Comparison of ENCODE assay signal across 8 cellular contexts in the genomic region with DNA sequence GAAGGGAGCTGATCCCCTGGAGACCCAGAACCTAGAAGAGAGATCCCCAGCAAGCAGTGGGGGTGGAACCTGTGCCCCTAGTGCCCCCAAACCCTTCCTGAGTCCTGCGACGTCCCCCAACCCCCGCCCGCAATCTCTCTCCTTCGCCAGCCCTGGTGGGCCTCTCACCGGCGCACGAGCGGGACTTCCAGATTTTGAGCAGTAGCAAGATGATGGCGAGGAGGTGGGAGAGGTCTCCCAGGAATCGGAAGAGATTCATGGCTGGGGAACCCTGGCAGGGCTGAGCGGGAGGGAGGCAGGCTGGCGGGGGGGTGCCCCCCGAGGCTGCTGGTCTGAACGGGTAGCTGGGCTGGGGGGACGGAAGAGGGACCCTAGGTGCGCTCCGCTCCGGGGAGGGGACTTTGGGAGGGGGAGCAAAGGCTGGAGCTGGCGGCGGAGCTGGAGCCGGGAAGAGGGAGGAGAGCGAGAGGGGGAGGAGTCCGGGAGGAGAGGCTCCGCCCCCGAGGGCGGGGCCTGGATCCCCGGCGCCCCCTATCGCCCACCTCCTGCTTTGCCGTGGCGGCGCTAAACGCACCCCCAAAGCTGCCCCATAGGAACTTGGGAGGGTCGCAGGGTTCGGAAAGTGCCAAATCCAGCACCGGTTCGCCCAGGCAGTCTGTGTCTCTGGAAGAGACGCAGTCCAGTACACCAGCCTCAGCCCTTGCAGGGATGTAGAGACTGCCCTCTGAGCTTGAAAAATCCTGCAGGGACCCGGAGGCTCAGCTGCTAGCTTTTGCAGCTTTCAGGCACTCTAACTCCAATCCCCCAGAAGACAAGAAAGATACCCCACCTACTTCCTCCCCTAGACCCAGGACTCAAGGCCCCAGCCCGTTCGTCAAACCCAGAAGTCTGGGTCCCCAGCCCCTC. TPM values are rescaled to one million over a fixed set of nuclear protein-coding genes. Genes with fewer than 3 reads are reported as not detected.
DNase-seq lines count a peak whose midpoint lies in the region; ATAC-seq, FAIRE-seq and TF ChIP-seq lines count a peak whose summit lies in the region.

Gene KDELR1, minus strand, starts transcription at position 452 of the 906 bp plus-strand sequence. Its CDS starts 193 bp downstream, at position 259.

- H3K36me3 ChIP-seq in H1 (ENCODE audit: control insufficient read depth in 2 of 4, insufficient read depth in 4 of 4, low read length in 3 of 4) (peaks cover 15 to 27% (median 20%) of the 10 kb centered on the region in 4 experiments), mesenchymal stem cell (ENCODE audit: control insufficient read depth in 1 of 2, insufficient read depth in 2 of 2, low read depth in 1 of 2, low read length in 2 of 2) (peaks cover 24 to 31% of the 10 kb centered on the region in 2 experiments)

- no peak within 1 kb of the TSS for H2AK5ac ChIP-seq in H1 (ENCODE audit: low read depth, low read length)
- H2AK5ac ChIP-seq in mesenchymal stem cell (ENCODE audit: low read length, severe bottlenecking) = peak within 1 kb of the TSS; percentile 85

- TF ChIP-seq CTCF in H1 (IDR thresholded peaks at IDR 0.05; ENCODE audit: control extremely low read depth in 1 of 3, insufficient read depth in 1 of 3, low read depth in 1 of 3, low read length in 3 of 3) = peak; percentile 84 to 93 (median 84)

- H2BK5ac ChIP-seq in H1 (ENCODE audit: low read depth, low read length) (peak within 1 kb of the TSS; percentile 95; the same call in 1 of the 2 replicates), mesenchymal stem cell (ENCODE audit: low read depth, low read length, poor library complexity, severe bottlenecking) (peak within 1 kb of the TSS; percentile 91)

- H3K23ac ChIP-seq in H1 (ENCODE audit: insufficient read length) (no peak within 1 kb of the TSS), mesenchymal stem cell (ENCODE audit: low read length in 2 of 2) (peak within 1 kb of the TSS in 1 of 2 experiments; percentile 57)

- peak within 1 kb of the TSS; percentile 95 for H3K56ac ChIP-seq in H1 (replicated peaks; ENCODE audit: insufficient read length, low read depth, low read length)

- no peak for TF ChIP-seq POLR2A in H1 (IDR thresholded peaks at IDR 0.05; ENCODE audit: control extremely low read depth in 1 of 2, low read depth in 2 of 2, low read length in 2 of 2)

- no peak for FAIRE-seq in H1 (lab: Jason Lieb, UNC)

- H4K8ac ChIP-seq in H1 (ENCODE audit: extremely low read depth, insufficient read depth, low read length) (peak within 1 kb of the TSS; percentile 63), mesenchymal stem cell (ENCODE audit: low read length) (peak within 1 kb of the TSS; percentile 83)

- DNase-seq in NCI-H1436 (lab: John Stamatoyannopoulos, UW) (peak; percentile 71), NCI-H1436 treated with DMSO at 0.1 percent for 48 hours (lab: John Stamatoyannopoulos, UW) (no peak), NCI-H774 (lab: John Stamatoyannopoulos, UW) (peak; percentile 58), H1 (ENCODE audit: low read depth in 1 of 2, low spot score in 2 of 2) (peak in 1 of 2 experiments; percentile 97), mesenchymal stem cell (peak; percentile 79)
- DNase-seq in activated CD8-positive, alpha-beta memory T cell treated with anti-CD3 and anti-CD28 coated beads for 4 hours (ENCODE audit: low read depth in 2 of 2) = peak; percentile 46 to 47
- peak; percentile 60 for DNase-seq in stimulated activated CD8-positive, alpha-beta memory T cell treated with anti-CD3 and anti-CD28 coated beads, Interleukin-15, amount 100 ng/mL, for 1 hour (ENCODE audit: low read depth)

- H3K23me2 ChIP-seq in H1 (ENCODE audit: low read depth, low read length) = peaks cover 17% of the 10 kb centered on the region; the same call in 1 of the 2 replicates

- H3K4me1 ChIP-seq in H1 (replicated peaks in 1 of 4; ENCODE audit: control insufficient read depth in 3 of 4, insufficient read depth in 4 of 4, low read length in 3 of 4) (peaks cover 0 to 35% (median 21%) of the 10 kb centered on the region in 4 experiments; a peak in 6 of 7 replicates), mesenchymal stem cell (ENCODE audit: control insufficient read depth, insufficient read depth, low read depth, low read length) (peaks cover 27% of the 10 kb centered on the region)

- H3K4ac ChIP-seq in H1 (replicated peaks; ENCODE audit: insufficient read length, low read depth, low read length) (peak within 1 kb of the TSS; percentile 95), mesenchymal stem cell (ENCODE audit: low read depth in 1 of 2, low read length in 2 of 2) (peak within 1 kb of the TSS; percentile 96 to 98)

- H4K20me1 ChIP-seq in H1 (replicated peaks in 1 of 2; ENCODE audit: control insufficient read depth in 1 of 2, insufficient read depth in 2 of 2, low read length in 2 of 2) = peaks cover 1 to 3% of the 10 kb centered on the region in 2 experiments

- H3K79me2 ChIP-seq in H1 (ENCODE audit: control insufficient read depth in 1 of 2, insufficient read depth in 2 of 2, low read length in 2 of 2) = peaks cover 0 to 10% of the 10 kb centered on the region in 2 experiments; a peak in 1 of 4 replicates

- WGBS in H1 (ENCODE audit: extremely low coverage in 1 of 2, insufficient coverage in 1 of 2, insufficient read length in 1 of 2, insufficient replicate concordance in 2 of 2, low coverage in 1 of 2, low lambda C conversion rate in 2 of 2, missing lambda C conversion rate in 1 of 2), 2 experiments = 6% methylated on average over 24 of the region's 42 CpGs; no CpG with 5 or more reads in 1 of the 2 experiments
- WGBS in mesenchymal stem cell = 8% methylated on average over 41 of the region's 42 CpGs

- peaks cover 4% of the 10 kb centered on the region; the same call in 1 of the 2 replicates for H3K79me1 ChIP-seq in H1 (ENCODE audit: low read depth, low read length)
- peaks cover 12% of the 10 kb centered on the region for H3K79me1 ChIP-seq in mesenchymal stem cell (replicated peaks; ENCODE audit: low read length, poor library complexity, severe bottlenecking)

- peaks cover 6 to 35% (median 29%) of the 10 kb centered on the region in 4 experiments for H3K27me3 ChIP-seq in H1 (replicated peaks in 1 of 4; ENCODE audit: control insufficient read depth in 3 of 4, extremely low read depth in 1 of 4, insufficient read depth in 3 of 4, low read length in 3 of 4)
- H3K27me3 ChIP-seq in mesenchymal stem cell (ENCODE audit: control insufficient read depth in 1 of 2, insufficient read depth in 1 of 2, low read length in 2 of 2) = peaks cover 29 to 33% of the 10 kb centered on the region in 2 experiments

- H2AFZ ChIP-seq in H1 (ENCODE audit: low read length) (peak within 1 kb of the TSS; percentile 80; the same call in 1 of the 2 replicates), mesenchymal stem cell (ENCODE audit: low read depth, low read length) (peak within 1 kb of the TSS; percentile 60)

- H4K91ac ChIP-seq in H1 (replicated peaks; ENCODE audit: insufficient read length, low read length) (peak within 1 kb of the TSS; percentile 98), mesenchymal stem cell (ENCODE audit: low read length) (peak within 1 kb of the TSS; percentile 100)

- H3K27ac ChIP-seq in H1 (ENCODE audit: low read depth, low read length) = peak within 1 kb of the TSS; percentile 72; the same call in 1 of the 2 replicates
- peak within 1 kb of the TSS; percentile 90 for H3K27ac ChIP-seq in mesenchymal stem cell (ENCODE audit: low read length, poor library complexity, severe bottlenecking)

- CTCF ChIA-PET in H1 (lab: Charles Lee; ENCODE audit: partially characterized antibody) = interaction anchor here (0.6 to 2.3 kb wide), 56 partner anchors 8 to 962 kb away, joined by 3 to 25 read pairs (median 4); partner anchors contain the start of genes SYNGR4 and TMEM143

- H3K9ac ChIP-seq in H1 (replicated peaks in 1 of 4; ENCODE audit: extremely low read depth in 1 of 4, low read depth in 3 of 4, low read length in 3 of 4) (peak within 1 kb of the TSS; percentile 84 to 88 (median 86)), mesenchymal stem cell (ENCODE audit: low read length) (peak within 1 kb of the TSS; percentile 99)

- H3K4me3 ChIP-seq in H1 (ENCODE audit: extremely low read depth in 1 of 4, insufficient read depth in 2 of 4, low read depth in 3 of 4, low read length in 4 of 4) = peak within 1 kb of the TSS; percentile 81 to 96 (median 90)
- H3K4me3 ChIP-seq in mesenchymal stem cell (ENCODE audit: insufficient read depth in 1 of 2, low read depth in 1 of 2, low read length in 2 of 2) = peak within 1 kb of the TSS; percentile 77 to 96

- H2BK20ac ChIP-seq in H1 (ENCODE audit: low read length) = no peak within 1 kb of the TSS

- peak within 1 kb of the TSS; percentile 69 for H2BK120ac ChIP-seq in H1 (replicated peaks; ENCODE audit: low read depth, low read length)
- H2BK120ac ChIP-seq in mesenchymal stem cell (ENCODE audit: low read depth, low read length) = peak within 1 kb of the TSS; percentile 93

- TF ChIP-seq RAD21 in H1 (IDR thresholded peaks at IDR 0.05 in 1 of 2, conservative IDR thresholded peaks at IDR 0.05 in 1 of 2; ENCODE audit: low read depth in 2 of 2, low read length in 2 of 2) = peak; percentile 28 to 45; a peak in 3 of 4 replicates

- H2BK15ac ChIP-seq in H1 (ENCODE audit: low read length) = no peak within 1 kb of the TSS; the same call in 1 of the 2 replicates
- peak within 1 kb of the TSS; percentile 6 for H2BK15ac ChIP-seq in mesenchymal stem cell (ENCODE audit: low read depth, poor library complexity, severe bottlenecking)

- peak; percentile 78 for ATAC-seq in HG03066 (IDR thresholded peaks at IDR 0.05; ENCODE audit: low read depth, unreplicated experiment)

- POLR2A ChIA-PET in H1 (lab: Charles Lee; ENCODE audit: partially characterized antibody) = interaction anchor here (0.7 to 2.0 kb wide), 17 partner anchors 9 to 228 kb away, joined by 3 to 27 read pairs (median 4); partner anchors contain the start of genes GRWD1, RPL18, SPHK2 and SYNGR4

- H2BK12ac ChIP-seq in H1 (ENCODE audit: low read depth, low read length) (peak within 1 kb of the TSS; percentile 60; the same call in 1 of the 2 replicates), mesenchymal stem cell (ENCODE audit: low read length in 2 of 2) (peak within 1 kb of the TSS in 1 of 2 experiments; percentile 21)

- H3K18ac ChIP-seq in H1 (ENCODE audit: extremely low read depth, low read length) (peak within 1 kb of the TSS; percentile 97), mesenchymal stem cell (ENCODE audit: low read depth in 1 of 2, low read length in 2 of 2) (peak within 1 kb of the TSS; percentile 97)

- no peak for TF ChIP-seq EP300 in H1 (IDR thresholded peaks at IDR 0.05; ENCODE audit: borderline replicate concordance in 1 of 2, low read depth in 2 of 2, low read length in 2 of 2)

- H3K4me2 ChIP-seq in H1 (ENCODE audit: insufficient read depth in 1 of 2, low read depth in 2 of 2, low read length in 2 of 2) (peak within 1 kb of the TSS; percentile 75 to 90), mesenchymal stem cell (ENCODE audit: low read length, poor library complexity, severe bottlenecking) (peak within 1 kb of the TSS; percentile 77)

- H3K14ac ChIP-seq in H1 (ENCODE audit: insufficient read length) = peak within 1 kb of the TSS; percentile 13
- peak within 1 kb of the TSS; percentile 94 to 99 for H3K14ac ChIP-seq in mesenchymal stem cell (ENCODE audit: low read length in 2 of 2)

- H3K9me3 ChIP-seq in H1 (ENCODE audit: insufficient read depth in 2 of 2, low read depth in 1 of 2, low read length in 1 of 2) = no peaks in the 10 kb centered on the region
- H3K9me3 ChIP-seq in mesenchymal stem cell (ENCODE audit: control insufficient read depth, low read length) = no peaks in the 10 kb centered on the region

- H4K5ac ChIP-seq in H1 (ENCODE audit: insufficient read length, low read depth, low read length) = peak within 1 kb of the TSS; percentile 86

RNA-seq across cellular contexts. Expression of gene KDELR1, which starts in this region (rescaled TPM):
- total RNA-seq in H1 (2021; fragmentation: NEBNext Ultra II Directional; extraction: Animal tissue kit (Norgen Biotek cat#: 25700)) = 224 and 225 TPM in 2 replicates
- 231 and 249 TPM in 2 replicates for polyA plus RNA-seq in H1 (2011; rRNA removed)
- 107 TPM for polyA plus RNA-seq in H1 (2011; cell fraction: cytosol; rRNA removed)
- 178 TPM for polyA plus RNA-seq in H1 (2011; cell fraction: nucleus; rRNA removed)
- polyA plus RNA-seq in H1 (2012, experiment 1 of 2) = 154 to 271 TPM (median 239 TPM) in 4 replicates
- polyA plus RNA-seq in H1 (2012, experiment 2 of 2) = 352 TPM
- 604 TPM for polyA plus RNA-seq in H1 (2013, experiment 1 of 2)
- 663 TPM for polyA plus RNA-seq in H1 (2013, experiment 2 of 2)
- polyA minus RNA-seq in H1 (2011; rRNA and poly(A)+ RNA removed) = 147 and 178 TPM in 2 replicates
- 102 TPM for polyA minus RNA-seq in H1 (2011; cell fraction: cytosol; rRNA and poly(A)+ RNA removed)
- polyA minus RNA-seq in H1 (2011; cell fraction: nucleus; rRNA and poly(A)+ RNA removed) = 58.9 TPM
- 602 TPM for polyA plus RNA-seq in mesenchymal stem cell (2013, experiment 1 of 2)
- polyA plus RNA-seq in mesenchymal stem cell (2013, experiment 2 of 2) = 596 TPM
